1 cellular context compared by ENCODE assay signal in genomic region chr7:49443515-49443914, GRCh38.
TF ChIP-seq lines count a peak whose summit lies in the region.

No MANE protein-coding gene starts in this region.

TF ChIP-seq in GM23338, 12 proteins besides CTCF, POLR2A, EP300 and RAD21 (continued from another document):
- TF ChIP-seq ZNF462 (CRISPR knock-in tag; IDR thresholded peaks at IDR 0.05): no peak
- TF ChIP-seq STAT1 (IDR thresholded peaks at IDR 0.05; ENCODE audit: unreplicated experiment): no peak
- TF ChIP-seq NANOG (IDR thresholded peaks at IDR 0.05; ENCODE audit: borderline replicate concordance): no peak
- TF ChIP-seq CREB1 (CRISPR knock-in tag; IDR thresholded peaks at IDR 0.05; ENCODE audit: low read depth): no peak
- TF ChIP-seq ZNF114 (CRISPR knock-in tag; IDR thresholded peaks at IDR 0.05): no peak
- no peak for TF ChIP-seq ETS1 (IDR thresholded peaks at IDR 0.05)
